ENCODE assay signal across 26 cellular contexts in the genomic region with DNA sequence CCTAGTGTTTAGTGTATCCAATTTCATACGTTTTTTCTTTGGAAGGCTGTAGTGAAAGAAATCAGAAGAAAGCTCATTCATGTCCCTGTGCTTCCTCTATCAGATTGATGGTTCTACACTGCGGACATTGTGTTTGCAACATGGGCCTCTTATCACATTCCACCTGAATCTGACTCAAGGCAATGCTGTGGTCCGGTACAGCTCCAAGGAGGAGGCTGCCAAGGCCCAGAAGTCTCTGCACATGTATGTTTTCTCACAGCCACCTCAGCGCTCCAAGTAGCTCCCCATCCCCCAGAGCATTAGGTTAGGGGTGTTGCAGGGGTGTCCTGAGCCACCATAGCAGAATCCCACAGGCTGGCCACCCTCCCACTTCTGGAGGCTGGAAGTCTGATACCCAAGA. TPM values are rescaled to one million over a fixed set of nuclear protein-coding genes. Genes with fewer than 3 reads are reported as not detected.
"Had no signal": no experiment of that assay in that cellular context is flagged by ENCODE, and none has a peak within 500 bp of the region (broad histone marks: within the 10 kb centered on the region; RNA-seq: fewer than 3 reads in every experiment).

No MANE protein-coding gene starts in this region.

- H3K27me3 Mint-ChIP-seq: activated B cell treated with CpG ODN at 0.5 μM for 24 hours; activated CD4-positive, alpha-beta T cell treated with anti-CD3 and anti-CD28 coated beads, Interleukin-2, amount 10 ng/mL, durations not matched to agents 24 days and 14 days; activated CD8-positive, alpha-beta memory T cell treated with anti-CD3 and anti-CD28 coated beads, Interleukin-2, amount 10 ng/mL, durations not matched to agents 7 days and 5 days; activated naive CD8-positive, alpha-beta T cell; activated T-cell treated with anti-CD3 and anti-CD28 coated beads, Interleukin-2, amount 50 U/mL, for 24 hours; T-helper 17 cell had no signal

- H3K4me2 ChIP-seq: PC-9 had no signal

- H3K9me3 Mint-ChIP-seq: activated B cell treated with CpG ODN at 0.5 μM for 24 hours; activated CD4-positive, alpha-beta T cell treated with anti-CD3 and anti-CD28 coated beads, Interleukin-2, amount 10 ng/mL, durations not matched to agents 24 days and 14 days; activated T-cell treated with anti-CD3 and anti-CD28 coated beads, Interleukin-2, amount 50 U/mL, for 24 hours; activated T-helper 1 cell treated with anti-CD3 and anti-CD28 coated beads, Interleukin-12 subunit alpha, Interleukin-12 subunit beta, Interleukin-2, Interleukin-4 antibody, amounts not matched to agents 30 ng/mL and 10 ng/mL and 1 ng/mL, durations not matched to agents 14 hours and 24 hours and 36 hours had no signal

- H3K27me3 ChIP-seq: adrenal gland, breast epithelium, MG63 had no signal

- H3K27ac Mint-ChIP-seq: activated B cell treated with CpG ODN at 0.5 μM for 24 hours; activated CD4-positive, alpha-beta T cell treated with anti-CD3 and anti-CD28 coated beads, Interleukin-2, amount 10 ng/mL, durations not matched to agents 24 days and 14 days; activated CD8-positive, alpha-beta memory T cell treated with anti-CD3 and anti-CD28 coated beads, Interleukin-2, amount 10 ng/mL, durations not matched to agents 7 days and 5 days; activated T-helper 1 cell treated with anti-CD3 and anti-CD28 coated beads, Interleukin-12 subunit alpha, Interleukin-12 subunit beta, Interleukin-2, Interleukin-4 antibody, amounts not matched to agents 30 ng/mL and 10 ng/mL and 1 ng/mL, durations not matched to agents 14 hours and 24 hours and 36 hours; T-helper 17 cell had no signal

- H3K4me1 Mint-ChIP-seq: activated CD8-positive, alpha-beta memory T cell treated with anti-CD3 and anti-CD28 coated beads, Interleukin-2, amount 10 ng/mL, durations not matched to agents 7 days and 5 days had no signal

- DNase-seq: activated B cell treated with CpG ODN at 0.5 μM for 24 hours; activated CD4-positive, alpha-beta T cell treated with anti-CD3 and anti-CD28 coated beads for 1 hour; activated CD4-positive, alpha-beta T cell treated with anti-CD3 and anti-CD28 coated beads, Interleukin-2, amount 10 ng/mL, durations not matched to agents 24 days and 14 days; activated CD4-positive, alpha-beta T cell treated with anti-CD3 and anti-CD28 coated beads, Interleukin-2, amount 50 U/mL, for 48 hours; activated CD8-positive, alpha-beta memory T cell treated with anti-CD3 and anti-CD28 coated beads, Interleukin-2, amount 10 ng/mL, durations not matched to agents 7 days and 5 days; activated effector memory CD4-positive, alpha-beta T cell treated with Interleukin-2 at 50 U/mL for 16 hours; activated naive CD4-positive, alpha-beta T cell; activated T-cell treated with anti-CD3 and anti-CD28 coated beads, Interleukin-2, amount 50 U/mL, for 24 hours; adrenal gland; central memory CD4-positive, alpha-beta T cell; MG63; MV-4-11; NCI-H1105; NCI-H1436 treated with DMSO at 0.1 percent for 48 hours; NCI-H187; NCI-H2081; NCI-H446; NCI-H524; PC-9; SIG-M5; T-helper 17 cell; T1000 had no signal

- ATAC-seq: activated CD8-positive, alpha-beta memory T cell treated with anti-CD3 and anti-CD28 coated beads, Interleukin-2, amount 10 ng/mL, durations not matched to agents 7 days and 5 days; T-helper 17 cell had no signal

- H3K4me3 Mint-ChIP-seq: activated B cell treated with CpG ODN at 0.5 μM for 24 hours; activated CD4-positive, alpha-beta T cell treated with anti-CD3 and anti-CD28 coated beads, Interleukin-2, amount 10 ng/mL, durations not matched to agents 24 days and 14 days; activated CD8-positive, alpha-beta memory T cell treated with anti-CD3 and anti-CD28 coated beads, Interleukin-2, amount 10 ng/mL, durations not matched to agents 7 days and 5 days; activated naive CD8-positive, alpha-beta T cell; activated T-cell treated with anti-CD3 and anti-CD28 coated beads, Interleukin-2, amount 50 U/mL, for 24 hours; activated T-helper 1 cell treated with anti-CD3 and anti-CD28 coated beads, Interleukin-12 subunit alpha, Interleukin-12 subunit beta, Interleukin-2, Interleukin-4 antibody, amounts not matched to agents 30 ng/mL and 10 ng/mL and 1 ng/mL, durations not matched to agents 14 hours and 24 hours and 36 hours; T-helper 17 cell had no signal

- H2AFZ ChIP-seq: PC-9 had no signal

- H3K4me3 ChIP-seq: adrenal gland, breast epithelium, MG63, PC-9 had no signal

- H3K4me1 ChIP-seq: adrenal gland, breast epithelium had no signal

- H3K9me3 ChIP-seq: adrenal gland, breast epithelium, MG63 had no signal

- H3K27ac ChIP-seq: adrenal gland, breast epithelium, PC-9 had no signal

RNA-seq across cellular contexts. Expression of a gene that starts 42.9 kb away (rescaled TPM):
- total RNA-seq: activated CD4-positive, alpha-beta T cell treated with anti-CD3 and anti-CD28 coated beads, Interleukin-2, amount 10 ng/mL, durations not matched to agents 24 days and 14 days; activated CD8-positive, alpha-beta memory T cell treated with anti-CD3 and anti-CD28 coated beads, Interleukin-2, amount 10 ng/mL, durations not matched to agents 7 days and 5 days; activated T-helper 1 cell treated with anti-CD3 and anti-CD28 coated beads, Interleukin-12 subunit alpha, Interleukin-12 subunit beta, Interleukin-2, Interleukin-4 antibody, amounts not matched to agents 30 ng/mL and 10 ng/mL and 1 ng/mL, durations not matched to agents 14 hours and 24 hours and 36 hours; adrenal gland; aorta; breast epithelium; PC-9; T-helper 17 cell had no signal
- polyA plus RNA-seq: adrenal gland had no signal
